ENCODE assay signal across 24 cellular contexts in genomic region chr3:87461443-87461842, GRCh38.
A peak's percentile ranks its signal among the peaks of the same experiment; 100 is the strongest.
DNase-seq lines count a peak whose midpoint lies in the region; ATAC-seq, FAIRE-seq and TF ChIP-seq lines count a peak whose summit lies in the region.
"Had no signal": no experiment of that assay in that cellular context is flagged by ENCODE, and none has a peak within 500 bp of the region (broad histone marks: within the 10 kb centered on the region; RNA-seq: fewer than 3 reads in every experiment).

No MANE protein-coding gene starts in this region.

- H3K27me3 ChIP-seq in HepG2 (ENCODE audit: control insufficient read depth in 1 of 2, insufficient read depth in 2 of 2, low read length in 2 of 2) (no peaks in the 10 kb centered on the region), right lobe of liver (no peaks in the 10 kb centered on the region), Panc1 (ENCODE audit: control insufficient read depth, insufficient read depth, low read length) (no peaks in the 10 kb centered on the region), H1 (replicated peaks in 1 of 4; ENCODE audit: control insufficient read depth in 3 of 4, extremely low read depth in 1 of 4, insufficient read depth in 3 of 4, low read length in 3 of 4) (no peaks in the 10 kb centered on the region), keratinocyte (ENCODE audit: control insufficient read depth, extremely low read depth, insufficient read depth, low read length) (no peaks in the 10 kb centered on the region)
- H3K27me3 ChIP-seq: BE2C had no signal

- TF ChIP-seq EP300 in HepG2 (IDR thresholded peaks at IDR 0.05; ENCODE audit: low read depth in 2 of 2, low read length in 2 of 2) (no peak), HepG2 (CRISPR knock-in tag; IDR thresholded peaks at IDR 0.05; ENCODE audit: borderline replicate concordance) (no peak), H1 (IDR thresholded peaks at IDR 0.05; ENCODE audit: borderline replicate concordance in 1 of 2, low read depth in 2 of 2, low read length in 2 of 2) (no peak)

- CTCF ChIA-PET in HepG2 (lab: Yijun Ruan, JAX; ENCODE audit: low intra/inter-chr PET ratio, low total read pairs) (no interaction called here), Panc1 (lab: Charles Lee) (no interaction called here), H1 (lab: Charles Lee; ENCODE audit: partially characterized antibody) (interaction anchor here (1.1 kb wide), 1 partner anchor 42 kb away, joined by 3 read pairs; no protein-coding TSS in a partner anchor)

- no peaks in the 10 kb centered on the region for H3K79me2 ChIP-seq in HepG2 (ENCODE audit: insufficient read depth, low read length)
- no peaks in the 10 kb centered on the region for H3K79me2 ChIP-seq in H1 (ENCODE audit: control insufficient read depth in 1 of 2, insufficient read depth in 2 of 2, low read length in 2 of 2)
- H3K79me2 ChIP-seq in keratinocyte (ENCODE audit: control insufficient read depth, insufficient read depth, low read length), result no peaks in the 10 kb centered on the region

- H3K18ac ChIP-seq in H1 (ENCODE audit: extremely low read depth, low read length), result no peak overlapping the region

- H2BK5ac ChIP-seq in H1 (ENCODE audit: low read depth, low read length), result no peak overlapping the region

- H2AK5ac ChIP-seq in H1 (ENCODE audit: low read depth, low read length), result no peak overlapping the region

- no peak overlapping the region for H3K9ac ChIP-seq in HepG2 (ENCODE audit: insufficient read depth, low read depth, low read length)
- H3K9ac ChIP-seq in H1 (replicated peaks in 1 of 4; ENCODE audit: extremely low read depth in 1 of 4, low read depth in 3 of 4, low read length in 3 of 4), result no peak overlapping the region
- H3K9ac ChIP-seq in keratinocyte (ENCODE audit: control insufficient read depth, extremely low read depth, insufficient read depth, low read length), result no peak overlapping the region
- H3K9ac ChIP-seq: GM23248 had no signal

- no peak overlapping the region for H3K14ac ChIP-seq in H1 (ENCODE audit: insufficient read length)

- no peak overlapping the region for H2BK15ac ChIP-seq in H1 (ENCODE audit: low read length)

- in situ Hi-C loops in HepG2 (cut with HindIII; ENCODE audit: extremely low pct_ligation_motif_present, low pct_unique_long_range_greater_than_20kb) (no loop called here), Panc1 (cut with HindIII; ENCODE audit: low pct_unique_long_range_greater_than_20kb, low sequenced_read_pairs) (no loop called here)

- H4K5ac ChIP-seq in H1 (ENCODE audit: insufficient read length, low read depth, low read length), result no peak overlapping the region

- H3K79me1 ChIP-seq in H1 (ENCODE audit: low read depth, low read length), result no peaks in the 10 kb centered on the region

- DNase-seq in HepG2 (ENCODE audit: low spot score) (no peak), right lobe of liver (no peak), Panc1 (ENCODE audit: low read depth, low spot score) (no peak), H1 (ENCODE audit: low read depth in 1 of 2, low spot score in 2 of 2) (no peak), keratinocyte (ENCODE audit: low read depth, low spot score) (no peak), RCC 7860 (ENCODE audit: low spot score) (no peak), dermis blood vessel endothelial cell (no peak)
- DNase-seq: ACHN; BE2C; C1 segment of cervical spinal cord; CD4-positive, CD25-positive, alpha-beta regulatory T cell; CD8-positive, alpha-beta memory T cell; COR-L47; DMS 273 treated with DMSO at 0.1 percent for 48 hours; DMS53; DND-41; H7; HFFc6; IMR-90 had no signal

- no peaks in the 10 kb centered on the region for H3K9me1 ChIP-seq in keratinocyte (ENCODE audit: control insufficient read depth, extremely low read depth, insufficient read depth, low read length)

- H4K8ac ChIP-seq in H1 (ENCODE audit: extremely low read depth, insufficient read depth, low read length), result no peak overlapping the region

- TF ChIP-seq CTCF in HepG2 (CRISPR knock-in tag; IDR thresholded peaks at IDR 0.05) (no peak), right lobe of liver (IDR thresholded peaks at IDR 0.05) (no peak), Panc1 (IDR thresholded peaks at IDR 0.05) (no peak), H1 (IDR thresholded peaks at IDR 0.05; ENCODE audit: control extremely low read depth in 1 of 3, insufficient read depth in 1 of 3, low read depth in 1 of 3, low read length in 3 of 3) (no peak), keratinocyte (optimal IDR thresholded peaks at IDR 0.05 in 1 of 3, IDR thresholded peaks at IDR 0.05 in 1 of 3, conservative IDR thresholded peaks at IDR 0.05 in 1 of 3; ENCODE audit: extremely low read depth in 1 of 3, insufficient read depth in 2 of 3, low read length in 3 of 3) (no peak)

- no peaks in the 10 kb centered on the region for H3K36me3 ChIP-seq in HepG2 (replicated peaks in 1 of 2; ENCODE audit: control insufficient read depth in 1 of 2, insufficient read depth in 2 of 2, low read length in 2 of 2)
- no peaks in the 10 kb centered on the region for H3K36me3 ChIP-seq in right lobe of liver
- no peaks in the 10 kb centered on the region for H3K36me3 ChIP-seq in Panc1 (ENCODE audit: control insufficient read depth, insufficient read depth, low read length)
- no peaks in the 10 kb centered on the region for H3K36me3 ChIP-seq in H1 (ENCODE audit: control insufficient read depth in 2 of 4, insufficient read depth in 4 of 4, low read length in 3 of 4)
- no peaks in the 10 kb centered on the region for H3K36me3 ChIP-seq in keratinocyte (ENCODE audit: control insufficient read depth in 2 of 2, extremely low read depth in 1 of 2, insufficient read depth in 2 of 2, low read length in 2 of 2)
- H3K36me3 ChIP-seq: BE2C had no signal

- intact Hi-C loops in HepG2 (cut with micrococcal nuclease; ENCODE audit: unreplicated experiment), result no loop called here
- intact Hi-C loops in right lobe of liver (cut with DNase I), result no loop called here
- intact Hi-C loops in Panc1 (cut with micrococcal nuclease; ENCODE audit: unreplicated experiment), result no loop called here

- H2BK20ac ChIP-seq in H1 (ENCODE audit: low read length), result no peak overlapping the region

- H2BK120ac ChIP-seq in H1 (replicated peaks; ENCODE audit: low read depth, low read length), result no peak overlapping the region

- H3K9me3 ChIP-seq in HepG2 (ENCODE audit: low read length) (peaks cover 3% of the 10 kb centered on the region; the same call in 1 of the 2 replicates), right lobe of liver (no peaks in the 10 kb centered on the region), Panc1 (ENCODE audit: control insufficient read depth, insufficient read depth, low read depth, low read length) (no peaks in the 10 kb centered on the region), H1 (ENCODE audit: insufficient read depth in 2 of 2, low read depth in 1 of 2, low read length in 1 of 2) (no peaks in the 10 kb centered on the region), keratinocyte (ENCODE audit: control insufficient read depth, low read depth, low read length) (no peaks in the 10 kb centered on the region)
- H3K9me3 ChIP-seq: BE2C had no signal

- no peak overlapping the region for H3K4ac ChIP-seq in H1 (replicated peaks; ENCODE audit: insufficient read length, low read depth, low read length)

- TF ChIP-seq RAD21 in HepG2 (CRISPR knock-in tag; IDR thresholded peaks at IDR 0.05) (no peak), H1 (IDR thresholded peaks at IDR 0.05 in 1 of 2, conservative IDR thresholded peaks at IDR 0.05 in 1 of 2; ENCODE audit: low read depth in 2 of 2, low read length in 2 of 2) (no peak)

- WGBS in HepG2 (ENCODE audit: low lambda C conversion rate), result 0% methylated on average over 2 of the region's 2 CpGs
- WGBS in right lobe of liver (ENCODE audit: insufficient coverage, low coverage, low lambda C conversion rate, missing lambda C conversion rate), result 52% methylated on average over 2 of the region's 2 CpGs
- WGBS in H1 (ENCODE audit: extremely low coverage in 1 of 2, insufficient coverage in 1 of 2, insufficient read length in 1 of 2, insufficient replicate concordance in 2 of 2, low coverage in 1 of 2, low lambda C conversion rate in 2 of 2, missing lambda C conversion rate in 1 of 2), 2 experiments, result 94% methylated on average over 2 of the region's 2 CpGs; no CpG with 5 or more reads in 1 of the 2 experiments

- POLR2A ChIA-PET in HepG2 (lab: Yijun Ruan, JAX), result no interaction called here
- POLR2A ChIA-PET in Panc1 (lab: Charles Lee), result interaction anchor here (0.6 kb wide), 1 partner anchor 93 kb away, joined by 4 read pairs; no protein-coding TSS in a partner anchor
- POLR2A ChIA-PET in H1 (lab: Charles Lee; ENCODE audit: partially characterized antibody), result no interaction called here

- no peak overlapping the region for H3K56ac ChIP-seq in H1 (replicated peaks; ENCODE audit: insufficient read length, low read depth, low read length)

- BruUV-seq in HepG2 (replicated peaks; lab: Mats Ljungman, UMichigan) (no TSS peak), Panc1 (replicated peaks; lab: Mats Ljungman, UMichigan) (no TSS peak)

- H2AFZ ChIP-seq in HepG2 (ENCODE audit: low read length) (no peak overlapping the region), H1 (ENCODE audit: low read length) (0 out of 2 replicates have a peak overlapping the region, but pooled peaks have one; percentile 5), keratinocyte (ENCODE audit: control insufficient read depth, low read length) (peak overlapping the region; percentile 4)
- H2AFZ ChIP-seq: GM23248 had no signal

- TF ChIP-seq POLR2A in HepG2 (IDR thresholded peaks at IDR 0.05; ENCODE audit: insufficient read depth in 1 of 2, low read depth in 2 of 2, low read length in 2 of 2), result no peak
- TF ChIP-seq POLR2A in right lobe of liver (IDR thresholded peaks at IDR 0.05), result no peak
- TF ChIP-seq POLR2A in H1 (IDR thresholded peaks at IDR 0.05; ENCODE audit: control extremely low read depth in 1 of 2, low read depth in 2 of 2, low read length in 2 of 2), result no peak

- H4K91ac ChIP-seq in H1 (replicated peaks; ENCODE audit: insufficient read length, low read length), result no peak overlapping the region

- FAIRE-seq in HepG2 (lab: Jason Lieb, UNC), result no peak
- FAIRE-seq in H1 (lab: Jason Lieb, UNC), result no peak
- FAIRE-seq in keratinocyte (lab: Jason Lieb, UNC), result no peak
- FAIRE-seq in RCC 7860 (lab: Jason Lieb, UNC), result no peak
- FAIRE-seq: GM12878, K562 had no signal

- H3K4me1 ChIP-seq in HepG2 (ENCODE audit: insufficient read depth, low read length), result no peaks in the 10 kb centered on the region
- H3K4me1 ChIP-seq in right lobe of liver, result no peaks in the 10 kb centered on the region
- no peaks in the 10 kb centered on the region for H3K4me1 ChIP-seq in Panc1 (ENCODE audit: control insufficient read depth, insufficient read depth, low read length)
- H3K4me1 ChIP-seq in H1 (replicated peaks in 1 of 4; ENCODE audit: control insufficient read depth in 3 of 4, insufficient read depth in 4 of 4, low read length in 3 of 4), result no peaks in the 10 kb centered on the region
- peaks cover 3% of the 10 kb centered on the region for H3K4me1 ChIP-seq in keratinocyte (ENCODE audit: control insufficient read depth, extremely low read depth, insufficient read depth, low read length)
- H3K4me1 ChIP-seq: BE2C had no signal

- no peaks in the 10 kb centered on the region for H3K23me2 ChIP-seq in H1 (ENCODE audit: low read depth, low read length)

- ATAC-seq in HepG2 (no peak), right lobe of liver (no peak), Panc1 (no peak), HG02678 (IDR thresholded peaks at IDR 0.05; ENCODE audit: unreplicated experiment) (no peak)
- ATAC-seq: GM12878, HCT116, K562 had no signal

- no peak overlapping the region for H3K4me2 ChIP-seq in HepG2 (ENCODE audit: low read depth, low read length)
- H3K4me2 ChIP-seq in H1 (ENCODE audit: insufficient read depth in 1 of 2, low read depth in 2 of 2, low read length in 2 of 2), result no peak overlapping the region
- no peak overlapping the region for H3K4me2 ChIP-seq in keratinocyte (ENCODE audit: control insufficient read depth, extremely low read depth, insufficient read depth, low read depth, low read length)

- no peak overlapping the region for H3K4me3 ChIP-seq in HepG2 (replicated peaks in 1 of 3; ENCODE audit: insufficient read depth in 1 of 3, low read depth in 2 of 3, low read length in 3 of 3)
- H3K4me3 ChIP-seq in right lobe of liver, result no peak overlapping the region
- H3K4me3 ChIP-seq in Panc1 (ENCODE audit: low read depth in 2 of 2, low read length in 2 of 2), result no peak overlapping the region
- H3K4me3 ChIP-seq in H1 (ENCODE audit: extremely low read depth in 1 of 4, insufficient read depth in 2 of 4, low read depth in 3 of 4, low read length in 4 of 4), result no peak overlapping the region
- no peak overlapping the region for H3K4me3 ChIP-seq in keratinocyte (ENCODE audit: control insufficient read depth in 2 of 3, extremely low read depth in 1 of 3, insufficient read depth in 2 of 3, low read depth in 1 of 3, low read length in 3 of 3)
- H3K4me3 ChIP-seq: GM12878, GM23248, K562 had no signal

- dilution Hi-C loops in keratinocyte (cut with MboI; ENCODE audit: extremely low pct_ligation_motif_present, low sequenced_read_pairs), result no loop called here

- H3K27ac ChIP-seq in HepG2 (ENCODE audit: extremely low read length, insufficient read depth, low read length) (no peak overlapping the region), right lobe of liver (no peak overlapping the region), Panc1 (ENCODE audit: low read length) (peak overlapping the region; percentile 17; the same call in 1 of the 2 replicates), H1 (ENCODE audit: low read depth, low read length) (no peak overlapping the region), keratinocyte (ENCODE audit: control insufficient read depth, insufficient read depth, low read length) (no peak overlapping the region)
- H3K27ac ChIP-seq: GM23248 had no signal

- H4K20me1 ChIP-seq in HepG2 (ENCODE audit: insufficient read depth, low read length) (no peaks in the 10 kb centered on the region), H1 (replicated peaks in 1 of 2; ENCODE audit: control insufficient read depth in 1 of 2, insufficient read depth in 2 of 2, low read length in 2 of 2) (no peaks in the 10 kb centered on the region), keratinocyte (ENCODE audit: control insufficient read depth, extremely low read depth, insufficient read depth, low read length) (no peaks in the 10 kb centered on the region)

- no peak overlapping the region for H2BK12ac ChIP-seq in H1 (ENCODE audit: low read depth, low read length)

- no peak overlapping the region for H3K23ac ChIP-seq in H1 (ENCODE audit: insufficient read length)
